ENCODE assay signal across 22 cellular contexts in the genomic region with DNA sequence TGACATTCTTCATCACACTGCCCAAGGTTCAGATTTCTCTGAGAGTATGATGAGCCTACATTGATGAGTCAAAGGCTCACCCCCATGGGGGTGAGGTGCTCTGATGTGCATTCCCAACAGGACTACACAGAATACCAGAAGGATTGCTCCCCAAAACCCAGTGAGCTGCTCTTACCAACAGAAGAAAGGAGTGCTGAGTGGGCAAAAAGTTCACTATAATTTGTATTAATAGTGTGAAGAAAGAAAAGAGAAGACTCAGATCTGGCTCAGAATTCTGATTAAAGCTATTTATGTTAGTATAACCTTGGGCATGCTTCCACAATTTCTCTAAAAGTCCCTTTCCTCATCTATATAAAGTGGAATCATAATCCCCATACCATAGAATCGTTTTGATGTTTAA. TPM values are rescaled to one million over a fixed set of nuclear protein-coding genes. Genes with fewer than 3 reads are reported as not detected.
"Had no signal": no experiment of that assay in that cellular context is flagged by ENCODE, and none has a peak within 500 bp of the region (broad histone marks: within the 10 kb centered on the region; RNA-seq: fewer than 3 reads in every experiment).

No MANE protein-coding gene starts in this region.

- DNase-seq: Kasumi-1, MM.1S, NCI-H1092 treated with DMSO at 0.1 percent for 48 hours, NCI-H1436, NCI-H1694, NCI-H187 treated with DMSO at 0.1 percent for 48 hours, NCI-H2029 treated with DMSO at 0.1 percent for 48 hours, NCI-H2171 treated with DMSO at 0.1 percent for 48 hours, NCI-H345, NCI-H446 treated with DMSO at 0.1 percent for 48 hours, NCI-H510A treated with DMSO at 0.1 percent for 48 hours, NCI-H526, SHP77, SK-N-SH, SW 1271, T-cell had no signal

- FAIRE-seq: HTR-8/SVneo, RCC 7860 had no signal

- H3K36me3 Mint-ChIP-seq: T-cell had no signal

- H3K4me3 Mint-ChIP-seq: T-cell had no signal

- H3K4me2 ChIP-seq: KMS-11, SK-N-SH had no signal

- ATAC-seq: T-cell had no signal

- H3K27me3 Mint-ChIP-seq: T-cell had no signal

- H3K27ac Mint-ChIP-seq: T-cell had no signal

- H3K9ac ChIP-seq: KMS-11, SK-N-SH had no signal

- H3K9me3 ChIP-seq: SK-N-SH had no signal

- H3K27ac ChIP-seq: KMS-11, RWPE1 had no signal

- H3K9me3 Mint-ChIP-seq: T-cell had no signal

RNA-seq across cellular contexts. Expression of gene PRKACG, which starts 46.1 kb away (rescaled TPM):
- total RNA-seq: M059J, SK-MEL-5, T-cell had no signal
- polyA plus RNA-seq: SK-N-SH had no signal
